8 cellular contexts compared by ENCODE assay signal in the genomic region with DNA sequence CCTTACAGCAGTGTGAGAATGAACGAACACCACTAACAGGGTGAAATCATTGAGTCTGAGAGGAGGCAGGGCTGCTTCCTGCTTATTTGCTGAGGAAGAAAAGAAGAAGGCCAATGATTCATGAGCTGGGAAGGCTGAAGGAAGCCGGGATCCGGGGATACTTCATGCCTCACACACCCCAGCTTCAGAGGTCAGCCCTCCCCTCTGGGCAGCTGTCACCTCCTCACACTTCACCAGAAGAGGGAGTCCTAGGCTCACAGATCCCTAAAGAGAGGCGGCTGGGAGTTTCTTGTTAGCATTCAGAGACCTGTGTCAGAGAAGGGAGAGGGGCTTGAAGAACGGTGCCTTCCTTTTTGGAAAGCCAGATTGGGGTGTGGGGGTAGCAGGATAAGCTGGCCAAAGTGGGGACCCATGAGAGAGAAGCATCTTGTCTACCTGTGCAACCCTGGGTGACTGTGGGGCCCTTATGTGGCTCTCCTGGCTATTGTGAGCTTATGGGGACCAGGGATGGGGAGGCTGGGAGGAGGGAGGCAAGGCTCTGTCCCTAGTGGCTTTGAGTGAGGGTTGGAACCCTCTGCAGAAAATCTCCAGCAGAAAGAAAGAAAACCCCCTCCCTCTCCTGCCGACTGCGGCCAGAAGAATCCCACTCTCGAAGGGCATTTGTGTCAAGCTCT.
DNase-seq lines count a peak whose midpoint lies in the region; ATAC-seq, FAIRE-seq and TF ChIP-seq lines count a peak whose summit lies in the region.

No MANE protein-coding gene starts in this region.

- intact Hi-C loops in activated T-helper 2 cell treated with anti-CD3 and anti-CD28 coated beads, Interferon-gamma antibody, Interleukin-2, Interleukin-4, amounts not matched to agents 10 μg/mL and 5 μg/mL and 100 μg/mL, durations not matched to agents 14 hours and 24 hours and 36 hours (cut with micrococcal nuclease): loop anchor here (1.0 kb wide), 2 partner anchors 757 to 934 kb away; no protein-coding TSS in a partner anchor

- TF ChIP-seq CTCF in osteocyte (IDR thresholded peaks at IDR 0.05): peak; percentile 88

- no peak for ATAC-seq in GM21619 (IDR thresholded peaks at IDR 0.05; ENCODE audit: unreplicated experiment)

- H3K9me3 Mint-ChIP-seq in activated T-helper 2 cell treated with anti-CD3 and anti-CD28 coated beads, Interferon-gamma antibody, Interleukin-2, Interleukin-4, amounts not matched to agents 10 μg/mL and 5 μg/mL and 100 μg/mL, durations not matched to agents 14 hours and 24 hours and 36 hours: peaks cover 3% of the 10 kb centered on the region
- H3K9me3 Mint-ChIP-seq in osteocyte (ENCODE audit: unreplicated experiment): peaks cover 8% of the 10 kb centered on the region

- no peaks in the 10 kb centered on the region for H3K36me3 Mint-ChIP-seq in activated T-helper 2 cell treated with anti-CD3 and anti-CD28 coated beads, Interferon-gamma antibody, Interleukin-2, Interleukin-4, amounts not matched to agents 10 μg/mL and 5 μg/mL and 100 μg/mL, durations not matched to agents 14 hours and 24 hours and 36 hours (ENCODE audit: low read depth)
- peaks cover 2% of the 10 kb centered on the region for H3K36me3 Mint-ChIP-seq in osteocyte (ENCODE audit: unreplicated experiment)

- peak overlapping the region; percentile 55 for H3K27ac Mint-ChIP-seq in activated T-helper 2 cell treated with anti-CD3 and anti-CD28 coated beads, Interferon-gamma antibody, Interleukin-2, Interleukin-4, amounts not matched to agents 10 μg/mL and 5 μg/mL and 100 μg/mL, durations not matched to agents 14 hours and 24 hours and 36 hours
- H3K27ac Mint-ChIP-seq in osteocyte (ENCODE audit: unreplicated experiment): no peak overlapping the region

- H3K4me1 Mint-ChIP-seq in activated T-helper 2 cell treated with anti-CD3 and anti-CD28 coated beads, Interferon-gamma antibody, Interleukin-2, Interleukin-4, amounts not matched to agents 10 μg/mL and 5 μg/mL and 100 μg/mL, durations not matched to agents 14 hours and 24 hours and 36 hours (ENCODE audit: low read depth): peaks cover 67% of the 10 kb centered on the region
- H3K4me1 Mint-ChIP-seq in osteocyte (ENCODE audit: unreplicated experiment): peaks cover 4% of the 10 kb centered on the region

- no peak overlapping the region for H3K4me3 Mint-ChIP-seq in activated T-helper 2 cell treated with anti-CD3 and anti-CD28 coated beads, Interferon-gamma antibody, Interleukin-2, Interleukin-4, amounts not matched to agents 10 μg/mL and 5 μg/mL and 100 μg/mL, durations not matched to agents 14 hours and 24 hours and 36 hours (ENCODE audit: low read depth)
- H3K4me3 Mint-ChIP-seq in osteocyte (ENCODE audit: unreplicated experiment): no peak overlapping the region

- H3K27me3 Mint-ChIP-seq in activated T-helper 2 cell treated with anti-CD3 and anti-CD28 coated beads, Interferon-gamma antibody, Interleukin-2, Interleukin-4, amounts not matched to agents 10 μg/mL and 5 μg/mL and 100 μg/mL, durations not matched to agents 14 hours and 24 hours and 36 hours (ENCODE audit: low read depth): no peaks in the 10 kb centered on the region
- no peaks in the 10 kb centered on the region for H3K27me3 Mint-ChIP-seq in osteocyte (ENCODE audit: unreplicated experiment)

- DNase-seq in NCI-H446 (lab: John Stamatoyannopoulos, UW) (peak; percentile 21 to 43), NCI-H446 treated with DMSO at 0.1 percent for 48 hours (lab: John Stamatoyannopoulos, UW) (no peak), HS-5 (ENCODE audit: low read depth) (peak; percentile 75), NOMO-1 treated with DMSO at 0.1 percent for 48 hours (lab: John Stamatoyannopoulos, UW; ENCODE audit: unreplicated experiment) (peak; percentile 52), frontal cortex (ENCODE audit: low spot score in 2 of 2) (peak; percentile 31 to 77), osteocyte (ENCODE audit: extremely low spot score, unreplicated experiment) (peak; percentile 87)
- peak; percentile 50 for DNase-seq in activated T-helper 2 cell treated with anti-CD3 and anti-CD28 coated beads, Interferon-gamma antibody, Interleukin-2, Interleukin-4, amounts not matched to agents 10 μg/mL and 5 μg/mL and 100 μg/mL, durations not matched to agents 14 hours and 24 hours and 36 hours (ENCODE audit: low spot score)

- no peak for FAIRE-seq in frontal cortex (lab: Jason Lieb, UNC)
